In the genomic region with DNA sequence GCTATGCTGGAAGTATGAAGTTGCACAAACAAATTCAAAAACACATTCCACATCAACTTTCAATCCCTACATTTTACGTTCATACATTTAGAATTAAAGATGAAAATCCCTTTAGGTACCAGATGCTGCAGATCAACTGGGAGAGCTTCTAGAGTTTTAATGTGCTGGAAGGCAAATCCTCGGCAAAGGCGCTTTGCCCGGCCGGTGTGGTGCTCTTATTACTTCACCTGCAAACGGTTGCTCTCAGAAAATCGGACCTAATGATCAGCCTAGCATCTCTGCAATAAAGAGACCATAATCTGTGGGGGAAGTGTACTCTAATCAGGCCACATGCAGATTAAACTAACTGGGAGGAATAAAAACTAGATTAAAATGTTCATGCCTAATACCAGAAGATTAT, we compare ENCODE assay signal across 19 cellular contexts.
"Had no signal": no experiment of that assay in that cellular context is flagged by ENCODE, and none has a peak within 500 bp of the region (broad histone marks: within the 10 kb centered on the region; RNA-seq: fewer than 3 reads in every experiment).

No MANE protein-coding gene starts in this region.

- H3K36me3 ChIP-seq: colonic mucosa, esophagus muscularis mucosa, gastroesophageal sphincter, left lung, lower lobe of right lung had no signal

- DNase-seq: colonic mucosa; cortex of kidney; effector CD8-positive, alpha-beta T cell; effector memory CD8-positive, alpha-beta T cell; foreskin keratinocyte; head of caudate nucleus; heart right ventricle; hippocampal formation; left cardiac atrium; left ventricle myocardium superior; lower lobe of right lung; mesenchymal stem cell; mucosa of descending colon; naive B cell had no signal

- H3K27me3 Mint-ChIP-seq: dendritic cell treated with granulocyte-macrophage colony-stimulating factor and Interleukin-4, amounts not matched to agents 40 ng/mL and 50 ng/mL, for 4 days; effector memory CD8-positive, alpha-beta T cell; naive B cell had no signal

- H3K27ac ChIP-seq: colonic mucosa, esophagus muscularis mucosa, foreskin keratinocyte, gastroesophageal sphincter, heart right ventricle, left lung, lower lobe of right lung had no signal

- H3K27ac Mint-ChIP-seq: dendritic cell treated with granulocyte-macrophage colony-stimulating factor and Interleukin-4, amounts not matched to agents 40 ng/mL and 50 ng/mL, for 4 days; effector memory CD8-positive, alpha-beta T cell; mesothelial cell of epicardium; naive B cell had no signal

- H3K4me1 ChIP-seq: colonic mucosa, esophagus muscularis mucosa, gastroesophageal sphincter, left lung, lower lobe of right lung had no signal

- H3K9me3 ChIP-seq: colonic mucosa, esophagus muscularis mucosa, gastroesophageal sphincter, heart right ventricle, left lung, lower lobe of right lung, mucosa of descending colon had no signal

- H3K4me3 ChIP-seq: colonic mucosa, esophagus muscularis mucosa, gastroesophageal sphincter, heart right ventricle, left lung, lower lobe of right lung, mucosa of descending colon had no signal

- H3K4me3 Mint-ChIP-seq: dendritic cell treated with granulocyte-macrophage colony-stimulating factor and Interleukin-4, amounts not matched to agents 40 ng/mL and 50 ng/mL, for 4 days; effector memory CD8-positive, alpha-beta T cell; mesothelial cell of epicardium; naive B cell had no signal

- H3K9me3 Mint-ChIP-seq: effector memory CD8-positive, alpha-beta T cell had no signal

- H3K27me3 ChIP-seq: colonic mucosa, esophagus muscularis mucosa, foreskin keratinocyte, gastroesophageal sphincter, heart right ventricle, left lung had no signal

- H3K4me1 Mint-ChIP-seq: naive B cell had no signal
